Comparison of ENCODE assay signal across 8 cellular contexts in genomic region chr13:30371649-30372265, GRCh38. TPM values are rescaled to one million over a fixed set of nuclear protein-coding genes. Genes with fewer than 3 reads are reported as not detected.
DNase-seq lines count a peak whose midpoint lies in the region; ATAC-seq and TF ChIP-seq lines count a peak whose summit lies in the region.

No MANE protein-coding gene starts in this region.

- H3K36me3 ChIP-seq in PC-3 (ENCODE audit: low read depth, low read length) (no peaks in the 10 kb centered on the region), testis (ENCODE audit: low read depth, missing control alignments) (no peaks in the 10 kb centered on the region)

- BruUV-seq in PC-3 (replicated peaks; lab: Mats Ljungman, UMichigan) = no TSS peak

- H3K9ac ChIP-seq in PC-3 (ENCODE audit: low read length) = no peak overlapping the region

- peak overlapping the region; percentile 34 for H2AFZ ChIP-seq in PC-3 (ENCODE audit: low read length)

- intact Hi-C loops in PC-3 (cut with micrococcal nuclease) = no loop called here
- intact Hi-C loops in testis (cut with DNase I; ENCODE audit: low total_unique reads) = no loop called here

- H3K4me3 ChIP-seq in AG04450 (ENCODE audit: low read depth, low read length) (no peak overlapping the region), PC-3 (ENCODE audit: low read length) (peak overlapping the region; percentile 39; the same call in 1 of the 2 replicates), testis (no peak overlapping the region)

- ATAC-seq in HG03095 (IDR thresholded peaks at IDR 0.05; ENCODE audit: unreplicated experiment) (peak; percentile 57), PC-3 (peak; percentile 87), left lobe of liver (peak; percentile 90)

- DNase-seq in AG04450 (ENCODE audit: low read depth, low spot score) (no peak), PC-3 (peak; percentile 69), activated T-helper 1 cell treated with Interleukin-2 at 50 U/mL for 16 hours (ENCODE audit: low read depth) (peak; percentile 48), left lobe of liver (ENCODE audit: low spot score) (peak; percentile 60), testis (no peak), cerebellar nuclear complex (lab: John Stamatoyannopoulos, UW) (no peak)

- no peaks in the 10 kb centered on the region for H3F3A ChIP-seq in PC-3 (ENCODE audit: low read length, unreplicated experiment)

- CTCF ChIA-PET in AG04450 (lab: Charles Lee) (interaction anchor here (1.4 kb wide), 1 partner anchor 239 kb away, joined by 3 read pairs; no protein-coding TSS in a partner anchor), PC-3 (lab: Charles Lee) (no interaction called here)

- H3K4me2 ChIP-seq in PC-3 (ENCODE audit: low read length) = peak overlapping the region; percentile 28

- no peaks in the 10 kb centered on the region for H3K79me2 ChIP-seq in PC-3 (ENCODE audit: low read length)

- no peaks in the 10 kb centered on the region for H4K20me1 ChIP-seq in PC-3 (ENCODE audit: low read length)

- no peak for TF ChIP-seq CTCF in AG04450 (IDR thresholded peaks at IDR 0.05; ENCODE audit: low read depth, low read length)
- no peak for TF ChIP-seq CTCF in PC-3 (conservative IDR thresholded peaks at IDR 0.05; ENCODE audit: low read depth, low read length)
- TF ChIP-seq CTCF in testis (IDR thresholded peaks at IDR 0.05) = no peak

- H3K9me3 ChIP-seq in AG04450 (ENCODE audit: control insufficient read depth, insufficient read depth, low read length) (no peaks in the 10 kb centered on the region), PC-3 (ENCODE audit: low read length) (no peaks in the 10 kb centered on the region), testis (no peaks in the 10 kb centered on the region)

- TF ChIP-seq POLR2A in GM18951 (IDR thresholded peaks at IDR 0.05; ENCODE audit: extremely low read depth, insufficient read depth, insufficient read length) (peak; percentile 44), testis (IDR thresholded peaks at IDR 0.05) (no peak)

- in situ Hi-C loops in GM18951 (cut with MboI; ENCODE audit: low sequenced_read_pairs, unreplicated experiment) = no loop called here

- H3K27me3 ChIP-seq in AG04450 (ENCODE audit: control insufficient read depth, insufficient read depth, low read length) (no peaks in the 10 kb centered on the region), PC-3 (ENCODE audit: low read length) (no peaks in the 10 kb centered on the region), testis (no peaks in the 10 kb centered on the region)

- 70 to 76% methylated on average over 13 to 14 of the region's 14 CpGs for WGBS in testis, 2 donors

- peak overlapping the region; percentile 11 for H3K27ac ChIP-seq in AG04450 (ENCODE audit: low read depth, low read length)
- H3K27ac ChIP-seq in PC-3 (ENCODE audit: low read length) = peak overlapping the region; percentile 4; the same call in 1 of the 2 replicates
- no peak overlapping the region for H3K27ac ChIP-seq in testis

- H3K4me1 ChIP-seq in PC-3 (ENCODE audit: insufficient read depth, low read length) (peaks cover 11% of the 10 kb centered on the region), testis (no peaks in the 10 kb centered on the region)

- no peaks in the 10 kb centered on the region for H3K9me2 ChIP-seq in PC-3 (replicated peaks; ENCODE audit: low read length)

- POLR2A ChIA-PET in AG04450 (lab: Yijun Ruan, JAX) (no interaction called here), PC-3 (lab: Charles Lee; ENCODE audit: unreplicated experiment) (no interaction called here)

RNA-seq across cellular contexts. Expression of gene UBE2L5, which starts 50.5 kb away (rescaled TPM):
- 0.56 and 0.81 TPM in 2 replicates for polyA plus RNA-seq in AG04450 (2011; rRNA removed)
- polyA minus RNA-seq in AG04450 (2011; rRNA and poly(A)+ RNA removed) = not detected in 2 replicates
- total RNA-seq in PC-3 (2014; rRNA removed) = not detected in 2 replicates
- not detected for total RNA-seq in left lobe of liver
- 10 to 100 TPM; 33.4 to 36.4 TPM for total RNA-seq in testis
- polyA plus RNA-seq in testis (ENCODE audit: insufficient read depth, low read depth, low replicate concordance) = 108 TPM

Comparison
In these comparisons a context has a peak if more than half of its experiments do, and no peak if none do; other contexts are left out.
1. DNase-seq: peak in PC-3 (single experiment), activated T-helper 1 cell treated with Interleukin-2 at 50 U/mL for 16 hours (single experiment) and left lobe of liver (single experiment); none in AG04450 (single experiment), testis (single experiment) and cerebellar nuclear complex (0 of 2).
2. H3K27ac ChIP-seq: peak in AG04450 (single experiment) and PC-3 (single experiment); none in testis (0 of 2).
3. RNA of gene UBE2L5, which starts 50.5 kb away (total RNA-seq): 33.4 to 36.4 TPM in testis; not detected in PC-3 and not detected in left lobe of liver (single experiment); every median in the first group is over 10 times any median in the second.
4. Peak in every context shown above with its lines, with median percentiles within 50 percentile points of each other: ATAC-seq.